18 cellular contexts compared by ENCODE assay signal in the genomic region with DNA sequence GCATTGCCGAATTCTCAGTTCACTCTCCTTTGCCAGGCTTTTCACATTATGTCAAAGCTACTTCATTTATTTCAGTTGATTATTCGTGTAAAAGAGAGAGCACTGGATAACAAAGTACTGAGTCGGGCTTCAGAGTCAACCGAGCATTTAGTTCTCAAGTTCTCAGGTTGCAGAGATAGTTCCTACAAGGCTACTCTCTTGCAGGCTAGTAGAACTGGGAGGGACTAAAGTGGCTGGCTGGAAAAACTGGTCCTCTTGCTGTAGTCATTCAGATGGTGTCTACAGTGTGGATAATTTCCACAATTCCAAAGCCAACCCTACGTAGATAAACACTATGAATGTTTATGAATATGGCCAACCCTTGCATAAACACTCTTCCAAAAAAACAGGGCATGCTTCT. TPM values are rescaled to one million over a fixed set of nuclear protein-coding genes. Genes with fewer than 3 reads are reported as not detected.
DNase-seq lines count a peak whose midpoint lies in the region; ATAC-seq and TF ChIP-seq lines count a peak whose summit lies in the region.
"Had no signal": no experiment of that assay in that cellular context is flagged by ENCODE, and none has a peak within 500 bp of the region (broad histone marks: within the 10 kb centered on the region; RNA-seq: fewer than 3 reads in every experiment).

No MANE protein-coding gene starts in this region.

- no peaks in the 10 kb centered on the region for H3K9me3 Mint-ChIP-seq in activated B cell treated with CpG ODN at 0.5 μM for 24 hours
- H3K9me3 Mint-ChIP-seq: activated naive CD8-positive, alpha-beta T cell treated with anti-CD3 and anti-CD28 coated beads, Interleukin-2, amount 50 U/mL, for 24 hours; dendritic cell treated with granulocyte-macrophage colony-stimulating factor and Interleukin-4, amounts not matched to agents 40 ng/mL and 50 ng/mL, for 4 days had no signal

- TF ChIP-seq CTCF in activated B cell treated with CpG ODN at 0.5 μM for 24 hours (IDR thresholded peaks at IDR 0.05) = no peak

- H3K4me3 Mint-ChIP-seq in activated B cell treated with CpG ODN at 0.5 μM for 24 hours = no peak overlapping the region
- H3K4me3 Mint-ChIP-seq: activated naive CD8-positive, alpha-beta T cell treated with anti-CD3 and anti-CD28 coated beads, Interleukin-2, amount 50 U/mL, for 24 hours; dendritic cell treated with granulocyte-macrophage colony-stimulating factor and Interleukin-4, amounts not matched to agents 40 ng/mL and 50 ng/mL, for 4 days had no signal

- no peaks in the 10 kb centered on the region for H3K27me3 ChIP-seq in H7 (ENCODE audit: control insufficient read depth, insufficient read depth, low read length)
- H3K27me3 ChIP-seq: left lung, SJSA1, tibial artery had no signal

- peak overlapping the region; percentile 100 for H3K27ac Mint-ChIP-seq in activated B cell treated with CpG ODN at 0.5 μM for 24 hours
- H3K27ac Mint-ChIP-seq: activated naive CD8-positive, alpha-beta T cell treated with anti-CD3 and anti-CD28 coated beads, Interleukin-2, amount 50 U/mL, for 24 hours; dendritic cell treated with granulocyte-macrophage colony-stimulating factor and Interleukin-4, amounts not matched to agents 40 ng/mL and 50 ng/mL, for 4 days had no signal

- intact Hi-C loops in activated B cell treated with CpG ODN at 0.5 μM for 24 hours (cut with micrococcal nuclease) = no loop called here

- peaks cover 5% of the 10 kb centered on the region for H3K36me3 Mint-ChIP-seq in activated B cell treated with CpG ODN at 0.5 μM for 24 hours (ENCODE audit: low read depth)

- ATAC-seq in activated B cell treated with CpG ODN at 0.5 μM for 24 hours (ENCODE audit: low read depth) = no peak
- ATAC-seq in HG03469 (IDR thresholded peaks at IDR 0.05; ENCODE audit: unreplicated experiment) = no peak
- ATAC-seq: A549; activated naive CD8-positive, alpha-beta T cell treated with anti-CD3 and anti-CD28 coated beads, Interleukin-2, amount 50 U/mL, for 24 hours; left lung had no signal

- H3K27me3 Mint-ChIP-seq in activated B cell treated with CpG ODN at 0.5 μM for 24 hours = no peaks in the 10 kb centered on the region
- H3K27me3 Mint-ChIP-seq: activated naive CD8-positive, alpha-beta T cell treated with anti-CD3 and anti-CD28 coated beads, Interleukin-2, amount 50 U/mL, for 24 hours; dendritic cell treated with granulocyte-macrophage colony-stimulating factor and Interleukin-4, amounts not matched to agents 40 ng/mL and 50 ng/mL, for 4 days had no signal

- no peaks in the 10 kb centered on the region for H3K36me3 ChIP-seq in H7 (replicated peaks; ENCODE audit: control insufficient read depth, insufficient read depth, low read length)
- H3K36me3 ChIP-seq: left lung, tibial artery had no signal

- DNase-seq in SIG-M5 treated with dmso at 0.1 percent for 504 hours (lab: John Stamatoyannopoulos, UW; ENCODE audit: unreplicated experiment) = peak; percentile 53
- no peak for DNase-seq in SIG-M5 (lab: John Stamatoyannopoulos, UW)
- no peak for DNase-seq in activated B cell treated with CpG ODN at 0.5 μM for 24 hours
- peak; percentile 26 for DNase-seq in kidney glomerular epithelial cell (lab: John Stamatoyannopoulos, UW)
- DNase-seq in AG08396 (ENCODE audit: low spot score) = no peak
- no peak for DNase-seq in H7
- DNase-seq in ureter (ENCODE audit: low spot score) = no peak
- DNase-seq: activated naive CD8-positive, alpha-beta T cell treated with anti-CD3 and anti-CD28 coated beads, Interleukin-2, amount 50 U/mL, for 24 hours; activated T-cell treated with anti-CD3 and anti-CD28 coated beads for 4 hours; DMS153; left lung; NCI-H1105; NCI-H69; tibial artery had no signal

- H3K4me1 Mint-ChIP-seq in activated B cell treated with CpG ODN at 0.5 μM for 24 hours = peaks cover 62% of the 10 kb centered on the region

- POLR2A ChIA-PET in activated B cell treated with CpG ODN at 0.5 μM for 24 hours (lab: Charles Lee) = interaction anchor here (0.7 to 8.7 kb wide), 4 partner anchors 12 to 48 kb away, joined by 3 to 132 read pairs (median 64); no protein-coding TSS in a partner anchor

- H3K4me3 ChIP-seq in H7 (ENCODE audit: insufficient read depth, low read depth, low read length) = no peak overlapping the region
- H3K4me3 ChIP-seq: A549, left lung, SJSA1, tibial artery had no signal

- CTCF ChIA-PET in activated B cell treated with CpG ODN at 0.5 μM for 24 hours (lab: Charles Lee) = interaction anchor here (1.7 to 6.1 kb wide), 3 partner anchors 31 to 57 kb away, joined by 8 to 21 read pairs (median 17); no protein-coding TSS in a partner anchor

RNA-seq across cellular contexts. Expression of gene CCNG2, which starts 4.6 kb away (rescaled TPM):
- total RNA-seq in activated B cell treated with CpG ODN at 0.5 μM for 24 hours (32.0 and 34.6 TPM in 2 replicates), ureter (60.9 TPM)
- 6.2 and 8.6 TPM in 2 replicates for total RNA-seq in H7 (2014; rRNA removed; shearing (Covaris generic))

Comparison
In these comparisons a context has a peak if more than half of its experiments do, and no peak if none do; other contexts are left out.
1. DNase-seq: peak in SIG-M5 treated with dmso at 0.1 percent for 504 hours (single experiment) and kidney glomerular epithelial cell (single experiment); none in SIG-M5 (single experiment), activated B cell treated with CpG ODN at 0.5 μM for 24 hours (single experiment), AG08396 (single experiment), H7 (single experiment) and ureter (single experiment).